Comparison of ENCODE assay signal across 10 cellular contexts in genomic region chr1:48076017-48076416, GRCh38.
"Had no signal": no experiment of that assay in that cellular context is flagged by ENCODE, and none has a peak within 500 bp of the region (broad histone marks: within the 10 kb centered on the region; RNA-seq: fewer than 3 reads in every experiment).

No MANE protein-coding gene starts in this region.

- H3K4me3 Mint-ChIP-seq: HFFc6, IgD-negative memory B cell had no signal

- H3K36me3 ChIP-seq: HAP-1 had no signal

- H3K27ac ChIP-seq: GM23248, HL-60 had no signal

- H3K4me3 ChIP-seq: GM23248, HAP-1 had no signal

- ATAC-seq: HCT116, HepG2 had no signal

- H3K36me3 Mint-ChIP-seq: IgD-negative memory B cell had no signal

- H3K27ac Mint-ChIP-seq: HFFc6, IgD-negative memory B cell had no signal

- H3K9me3 Mint-ChIP-seq: IgD-negative memory B cell had no signal

- DNase-seq: GM23248, GOT3, H7, HFFc6, KBM-7 had no signal

- H3K9me3 ChIP-seq: HAP-1 had no signal
